Comparison of ENCODE assay signal across 29 cellular contexts in genomic region chr18:13179566-13180113, GRCh38. TPM values are rescaled to one million over a fixed set of nuclear protein-coding genes. Genes with fewer than 3 reads are reported as not detected.
DNase-seq lines count a peak whose midpoint lies in the region; ATAC-seq, FAIRE-seq and TF ChIP-seq lines count a peak whose summit lies in the region.
"Had no signal": no experiment of that assay in that cellular context is flagged by ENCODE, and none has a peak within 500 bp of the region (broad histone marks: within the 10 kb centered on the region; RNA-seq: fewer than 3 reads in every experiment).

No MANE protein-coding gene starts in this region.

- POLR2A ChIA-PET in CD4-positive, alpha-beta T cell (lab: Charles Lee): no interaction called here

- H3K4me1 Mint-ChIP-seq in activated CD8-positive, alpha-beta memory T cell treated with anti-CD3 and anti-CD28 coated beads, Interleukin-2, amount 10 ng/mL, durations not matched to agents 7 days and 5 days: peaks cover 33% of the 10 kb centered on the region
- H3K4me1 Mint-ChIP-seq in activated T-helper 17 cell treated with anti-CD3 and anti-CD28 coated beads, Interleukin-2, amount 50 U/mL, for 72 hours: peaks cover 12% of the 10 kb centered on the region
- peaks cover 5% of the 10 kb centered on the region for H3K4me1 Mint-ChIP-seq in CD4-positive, alpha-beta T cell (ENCODE audit: low read depth)

- 45 to 48% methylated on average over 9 of the region's 9 CpGs for WGBS in pancreas, 2 donors

- no peaks in the 10 kb centered on the region for H3K27me3 ChIP-seq in pancreas
- no peaks in the 10 kb centered on the region for H3K27me3 ChIP-seq in CD4-positive, alpha-beta T cell (ENCODE audit: control insufficient read depth, insufficient read depth, low read length)

- peak; percentile 60 for DNase-seq in activated CD8-positive, alpha-beta memory T cell treated with anti-CD3 and anti-CD28 coated beads, Interleukin-2, amount 10 ng/mL, durations not matched to agents 7 days and 5 days
- no peak for DNase-seq in activated CD8-positive, alpha-beta memory T cell treated with anti-CD3 and anti-CD28 coated beads, Interleukin-2, amount 50 U/mL, for 48 hours
- DNase-seq in HuH-7.5 (ENCODE audit: low spot score): peak; percentile 92
- no peak for DNase-seq in pancreas
- no peak for DNase-seq in RCC 7860 (ENCODE audit: low spot score)
- DNase-seq in CD4-positive, alpha-beta T cell: no peak
- DNase-seq: activated naive CD4-positive, alpha-beta T cell treated with anti-CD3 and anti-CD28 coated beads, Interleukin-2, amount 50 U/mL, for 16 hours; activated T-cell treated with anti-CD3 and anti-CD28 coated beads, Interleukin-2, amount 50 U/mL, for 4 hours; C1 segment of cervical spinal cord; central memory CD4-positive, alpha-beta T cell; dermis blood vessel endothelial cell; midbrain; NCI-H1105 treated with DMSO at 0.1 percent for 48 hours; NCI-H2081; NCI-H526 treated with DMSO at 0.1 percent for 48 hours; retina; RPMI8226; spleen; tibial artery had no signal

- no peaks in the 10 kb centered on the region for H3K9me3 Mint-ChIP-seq in activated CD8-positive, alpha-beta memory T cell treated with anti-CD3 and anti-CD28 coated beads, Interleukin-2, amount 10 ng/mL, durations not matched to agents 7 days and 5 days (ENCODE audit: low read depth)
- H3K9me3 Mint-ChIP-seq in activated T-helper 17 cell treated with anti-CD3 and anti-CD28 coated beads, Interleukin-2, amount 50 U/mL, for 72 hours: no peaks in the 10 kb centered on the region
- H3K9me3 Mint-ChIP-seq in CD4-positive, alpha-beta T cell: no peaks in the 10 kb centered on the region
- H3K9me3 Mint-ChIP-seq: activated T-cell treated with anti-CD3 and anti-CD28 coated beads, Interleukin-2, amount 50 U/mL, for 4 hours; nephron; stimulated activated naive CD8-positive, alpha-beta T cell treated with anti-CD3 and anti-CD28 coated beads, Interleukin-15, Interleukin-2, amounts not matched to agents 100 ng/mL and 50 ng/mL, for 24 hours; T-helper 1 cell treated with Interleukin-12 subunit alpha and Interleukin-12 subunit beta and Interleukin-4 antibody, amounts not matched to agents 30 μg/mL and 1 μg/mL, for 36 hours had no signal

- ATAC-seq in activated CD8-positive, alpha-beta memory T cell treated with anti-CD3 and anti-CD28 coated beads, Interleukin-2, amount 10 ng/mL, durations not matched to agents 7 days and 5 days: peak; percentile 77
- peak; percentile 72 for ATAC-seq in activated T-helper 17 cell treated with anti-CD3 and anti-CD28 coated beads, Interleukin-2, amount 50 U/mL, for 72 hours (replicated peaks)
- ATAC-seq in pancreas: peak; percentile 56 to 84 (median 61)
- no peak for ATAC-seq in CD4-positive, alpha-beta T cell (ENCODE audit: poor library complexity)
- ATAC-seq in HG03571 (IDR thresholded peaks at IDR 0.05; ENCODE audit: unreplicated experiment): no peak
- ATAC-seq: K562 had no signal

- CTCF ChIA-PET in activated CD8-positive, alpha-beta memory T cell treated with anti-CD3 and anti-CD28 coated beads, Interleukin-2, amount 10 ng/mL, durations not matched to agents 7 days and 5 days (lab: Charles Lee): interaction anchor here (1.0 to 1.5 kb wide), 5 partner anchors 8 to 633 kb away, joined by 3 to 5 read pairs (median 3); no protein-coding TSS in a partner anchor
- CTCF ChIA-PET in CD4-positive, alpha-beta T cell (lab: Charles Lee): no interaction called here

- TF ChIP-seq CTCF in pancreas (IDR thresholded peaks at IDR 0.05): no peak
- TF ChIP-seq CTCF in CD4-positive, alpha-beta T cell (IDR thresholded peaks at IDR 0.05): no peak

- no peak overlapping the region for H3K4me3 ChIP-seq in pancreas
- H3K4me3 ChIP-seq: K562, spleen, tibial artery had no signal

- intact Hi-C loops in pancreas (cut with DNase I): no loop called here
- intact Hi-C loops in CD4-positive, alpha-beta T cell (cut with DNase I, micrococcal nuclease): no loop called here

- no peaks in the 10 kb centered on the region for H3K4me1 ChIP-seq in pancreas
- H3K4me1 ChIP-seq: spleen had no signal

- H3K9me3 ChIP-seq in pancreas: no peaks in the 10 kb centered on the region
- H3K9me3 ChIP-seq in CD4-positive, alpha-beta T cell (ENCODE audit: control insufficient read depth, low read length): no peaks in the 10 kb centered on the region
- H3K9me3 ChIP-seq: spleen, tibial artery had no signal

- no peaks in the 10 kb centered on the region for H3K36me3 Mint-ChIP-seq in activated CD8-positive, alpha-beta memory T cell treated with anti-CD3 and anti-CD28 coated beads, Interleukin-2, amount 10 ng/mL, durations not matched to agents 7 days and 5 days
- H3K36me3 Mint-ChIP-seq in activated T-helper 17 cell treated with anti-CD3 and anti-CD28 coated beads, Interleukin-2, amount 50 U/mL, for 72 hours (ENCODE audit: low read depth): no peaks in the 10 kb centered on the region
- no peaks in the 10 kb centered on the region for H3K36me3 Mint-ChIP-seq in CD4-positive, alpha-beta T cell (ENCODE audit: low read depth)

- no peak overlapping the region for H3K27ac ChIP-seq in pancreas
- H3K27ac ChIP-seq in CD4-positive, alpha-beta T cell (ENCODE audit: low read depth, low read length): no peak overlapping the region
- H3K27ac ChIP-seq: spleen, tibial artery had no signal

- FAIRE-seq in pancreas (lab: Jason Lieb, UNC) (peak; percentile 26), RCC 7860 (lab: Jason Lieb, UNC) (no peak)
- FAIRE-seq: astrocyte, D721Med, endometrium, K562 had no signal

- no peak overlapping the region for H3K4me3 Mint-ChIP-seq in activated CD8-positive, alpha-beta memory T cell treated with anti-CD3 and anti-CD28 coated beads, Interleukin-2, amount 10 ng/mL, durations not matched to agents 7 days and 5 days
- H3K4me3 Mint-ChIP-seq in activated T-helper 17 cell treated with anti-CD3 and anti-CD28 coated beads, Interleukin-2, amount 50 U/mL, for 72 hours: no peak overlapping the region
- no peak overlapping the region for H3K4me3 Mint-ChIP-seq in CD4-positive, alpha-beta T cell
- H3K4me3 Mint-ChIP-seq: activated T-cell treated with anti-CD3 and anti-CD28 coated beads, Interleukin-2, amount 50 U/mL, for 4 hours; nephron; stimulated activated naive CD8-positive, alpha-beta T cell treated with anti-CD3 and anti-CD28 coated beads, Interleukin-15, Interleukin-2, amounts not matched to agents 100 ng/mL and 50 ng/mL, for 24 hours; T-helper 1 cell treated with Interleukin-12 subunit alpha and Interleukin-12 subunit beta and Interleukin-4 antibody, amounts not matched to agents 30 μg/mL and 1 μg/mL, for 36 hours had no signal

- peak overlapping the region; percentile 2 for H3K27ac Mint-ChIP-seq in activated CD8-positive, alpha-beta memory T cell treated with anti-CD3 and anti-CD28 coated beads, Interleukin-2, amount 10 ng/mL, durations not matched to agents 7 days and 5 days
- H3K27ac Mint-ChIP-seq in activated T-helper 17 cell treated with anti-CD3 and anti-CD28 coated beads, Interleukin-2, amount 50 U/mL, for 72 hours: no peak overlapping the region
- H3K27ac Mint-ChIP-seq in CD4-positive, alpha-beta T cell: no peak overlapping the region
- H3K27ac Mint-ChIP-seq: nephron; T-helper 1 cell treated with Interleukin-12 subunit alpha and Interleukin-12 subunit beta and Interleukin-4 antibody, amounts not matched to agents 30 μg/mL and 1 μg/mL, for 36 hours had no signal

- peaks cover 30% of the 10 kb centered on the region for H3K27me3 Mint-ChIP-seq in activated CD8-positive, alpha-beta memory T cell treated with anti-CD3 and anti-CD28 coated beads, Interleukin-2, amount 10 ng/mL, durations not matched to agents 7 days and 5 days
- H3K27me3 Mint-ChIP-seq in activated T-helper 17 cell treated with anti-CD3 and anti-CD28 coated beads, Interleukin-2, amount 50 U/mL, for 72 hours: peaks cover 20% of the 10 kb centered on the region
- no peaks in the 10 kb centered on the region for H3K27me3 Mint-ChIP-seq in CD4-positive, alpha-beta T cell

- no peaks in the 10 kb centered on the region for H3K36me3 ChIP-seq in pancreas
- H3K36me3 ChIP-seq: spleen, tibial artery had no signal

RNA-seq across cellular contexts. Expression of gene LDLRAD4, which starts 38.9 kb away (rescaled TPM):
- 10 to 100 TPM; 33.9 to 44.5 TPM for total RNA-seq in activated CD8-positive, alpha-beta memory T cell treated with anti-CD3 and anti-CD28 coated beads, Interleukin-2, amount 10 ng/mL, durations not matched to agents 7 days and 5 days
- 10 to 100 TPM; 52.0 to 54.8 TPM for total RNA-seq in activated T-helper 17 cell treated with anti-CD3 and anti-CD28 coated beads, Interleukin-2, amount 50 U/mL, for 72 hours
- 10 to 100 TPM in 2 of 6 donors, 1 to 10 TPM in 4; 3.3 to 21.8 (median 7.8) TPM for total RNA-seq in pancreas
- polyA plus RNA-seq in pancreas: 1 to 10 TPM; 2.5 to 2.6 TPM
- total RNA-seq in CD4-positive, alpha-beta T cell: 10 to 100 TPM; 51.9 to 52.7 TPM
- total RNA-seq: K562, MCF 10A had no signal

Comparison
In these comparisons a context has a peak if more than half of its experiments do, and no peak if none do; other contexts are left out.
1. DNase-seq: peak in activated CD8-positive, alpha-beta memory T cell treated with anti-CD3 and anti-CD28 coated beads, Interleukin-2, amount 10 ng/mL, durations not matched to agents 7 days and 5 days (single experiment) and HuH-7.5 (single experiment); none in activated CD8-positive, alpha-beta memory T cell treated with anti-CD3 and anti-CD28 coated beads, Interleukin-2, amount 50 U/mL, for 48 hours (single experiment), pancreas (0 of 6), RCC 7860 (single experiment) and CD4-positive, alpha-beta T cell (0 of 10).
2. ATAC-seq: peak in activated CD8-positive, alpha-beta memory T cell treated with anti-CD3 and anti-CD28 coated beads, Interleukin-2, amount 10 ng/mL, durations not matched to agents 7 days and 5 days (single experiment), activated T-helper 17 cell treated with anti-CD3 and anti-CD28 coated beads, Interleukin-2, amount 50 U/mL, for 72 hours (single experiment) and pancreas (4 of 4); none in CD4-positive, alpha-beta T cell (single experiment) and HG03571 (single experiment).